Comparison of ENCODE assay signal across 1 cellular context in the genomic region with DNA sequence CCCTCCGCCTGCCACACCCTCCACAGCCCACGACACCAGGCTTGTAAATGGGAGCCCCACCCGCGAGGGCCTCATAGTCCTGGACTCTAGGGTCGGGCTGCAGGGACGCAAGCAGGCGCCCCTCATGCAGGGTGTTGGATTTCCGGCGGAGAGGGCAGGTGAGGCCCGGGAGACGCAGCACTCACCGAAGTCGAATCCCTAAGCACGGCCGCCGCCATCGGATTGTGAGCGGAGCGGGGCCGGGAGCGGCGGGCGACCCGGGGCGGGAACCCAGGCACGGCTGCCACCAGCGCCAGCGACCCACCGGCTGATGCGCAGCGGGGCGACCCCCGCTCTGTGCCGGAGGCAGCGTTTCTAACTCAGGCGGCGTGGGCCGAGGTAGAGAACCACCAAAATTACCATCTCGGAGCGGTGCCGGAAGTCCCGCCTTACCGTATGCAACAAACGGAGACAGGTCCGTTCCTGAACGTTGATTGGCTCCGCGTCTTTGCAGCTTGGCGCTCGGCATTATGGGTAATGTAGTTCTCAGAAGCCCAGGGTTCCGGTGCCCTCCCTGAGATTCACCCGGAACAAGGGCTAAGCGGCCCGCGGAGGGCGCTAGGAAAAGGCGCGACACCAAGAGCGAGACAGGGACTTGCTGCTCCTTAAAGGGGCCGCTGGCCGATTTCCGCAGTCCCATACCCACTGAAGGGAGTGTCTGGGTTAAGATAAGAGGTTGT.
A peak's percentile ranks its signal among the peaks of the same experiment; 100 is the strongest.
TF ChIP-seq lines count a peak whose summit lies in the region.

A gene (minus strand): TSS at position 425 of the 719 bp plus-strand sequence. CDS start 207 bp downstream, at position 218.

TF ChIP-seq in liver, 16 proteins besides CTCF, POLR2A, EP300 and RAD21 (continued from another document):
- TF ChIP-seq, protein P1, sequence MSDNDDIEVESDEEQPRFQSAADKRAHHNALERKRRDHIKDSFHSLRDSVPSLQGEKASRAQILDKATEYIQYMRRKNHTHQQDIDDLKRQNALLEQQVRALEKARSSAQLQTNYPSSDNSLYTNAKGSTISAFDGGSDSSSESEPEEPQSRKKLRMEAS (IDR thresholded peaks at IDR 0.05): peak; percentile 95
TF ChIP-seq in liver: peak in this region for 10.
